ENCODE assay signal across 16 cellular contexts in the genomic region with DNA sequence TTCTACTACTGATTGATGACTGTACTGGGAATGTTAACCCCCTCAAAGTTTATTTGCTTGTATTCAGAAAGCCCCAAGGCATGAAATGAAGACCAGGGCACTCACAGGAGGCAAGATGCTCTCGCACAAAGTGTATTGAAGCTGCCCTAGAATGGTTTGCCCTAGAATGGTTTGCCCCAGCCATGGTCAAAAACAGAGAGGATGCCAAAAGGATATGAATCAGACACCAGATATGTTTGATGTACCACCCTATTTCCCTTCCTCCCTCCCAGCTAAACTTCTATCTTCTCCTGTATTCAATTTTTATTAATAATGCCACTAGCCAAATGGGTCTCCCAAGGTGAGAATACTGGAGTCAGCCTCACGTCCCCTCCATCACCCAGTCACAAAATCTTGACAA.
"Had no signal": no experiment of that assay in that cellular context is flagged by ENCODE, and none has a peak within 500 bp of the region (broad histone marks: within the 10 kb centered on the region; RNA-seq: fewer than 3 reads in every experiment).

No MANE protein-coding gene starts in this region.

- DNase-seq: activated CD4-positive, alpha-beta T cell treated with anti-CD3 and anti-CD28 coated beads, Interleukin-2, amount 10 ng/mL, durations not matched to agents 7 days and 5 days; activated CD4-positive, CD25-positive, alpha-beta regulatory T cell; amniotic stem cell; body of pancreas; erythroblast; foreskin melanocyte; head of caudate nucleus; mesendoderm; nephron progenitor cell; ovary; sigmoid colon; stimulated activated CD4-positive, alpha-beta T cell treated with anti-CD3 and anti-CD28 coated beads, Interleukin-2, amount 100 ng/mL, for 48 hours; stimulated activated naive CD4-positive, alpha-beta T cell treated with Interleukin-2 at 50 U/mL for 16 hours; T-helper 2 cell; upper lobe of left lung had no signal

- H3K4me3 ChIP-seq: body of pancreas, ovary, sigmoid colon, upper lobe of left lung had no signal

- ATAC-seq: activated naive CD4-positive, alpha-beta T cell treated with anti-CD3 and anti-CD28 coated beads, Interleukin-2, amount 50 U/mL, for 72 hours; body of pancreas had no signal
